In the genomic region with DNA sequence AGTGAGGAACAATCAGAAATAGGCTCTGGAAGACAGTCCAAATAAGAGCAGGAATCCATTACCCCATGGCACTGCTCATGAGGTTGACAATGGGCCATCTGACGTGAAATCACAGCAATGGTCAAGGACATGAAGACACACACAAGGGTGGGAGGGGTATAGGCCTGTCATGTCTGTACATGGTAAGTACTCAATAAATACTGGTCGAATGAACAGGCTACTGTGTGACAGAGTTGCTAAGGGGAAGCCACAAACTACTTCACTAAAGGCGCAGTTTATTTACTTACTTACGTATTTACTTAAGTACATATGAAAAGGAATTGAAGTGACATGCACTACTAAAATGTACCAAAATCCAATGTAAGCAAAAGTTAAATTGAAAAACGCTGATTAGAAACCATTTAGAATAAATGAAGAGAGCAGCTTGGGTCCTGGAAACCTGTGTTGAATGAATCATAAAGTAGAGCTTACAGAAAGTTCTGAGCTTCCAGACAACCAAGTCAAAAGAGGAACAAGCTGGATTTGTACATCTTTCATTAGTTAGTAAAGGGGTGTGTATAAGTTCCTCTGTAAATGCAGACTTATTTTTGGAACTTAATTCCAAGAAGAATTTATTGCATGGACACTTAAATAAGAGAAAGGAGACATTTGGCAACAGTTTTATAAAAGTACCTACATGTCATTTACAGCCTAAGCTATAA, we compare ENCODE assay signal across 19 cellular contexts.
"Had no signal": no experiment of that assay in that cellular context is flagged by ENCODE, and none has a peak within 500 bp of the region (broad histone marks: within the 10 kb centered on the region; RNA-seq: fewer than 3 reads in every experiment).

No MANE protein-coding gene starts in this region.

- ATAC-seq: activated CD8-positive, alpha-beta memory T cell treated with anti-CD3 and anti-CD28 coated beads, Interleukin-2, amount 10 ng/mL, durations not matched to agents 7 days and 5 days; activated CD8-positive, alpha-beta T cell treated with anti-CD3 and anti-CD28 coated beads for 36 hours; foreskin keratinocyte; left lobe of liver; natural killer cell treated with Interleukin-12 subunit alpha and Interleukin-12 subunit beta and Interleukin-15 and Interleukin-18, amount 100 ng/mL, for 72 hours; pancreas; psoas muscle; stimulated activated naive CD8-positive, alpha-beta T cell treated with anti-CD3 and anti-CD28 coated beads, Interleukin-15, amount 100 ng/mL, for 72 hours had no signal

- DNase-seq: activated CD4-positive, alpha-beta T cell treated with anti-CD3 and anti-CD28 coated beads, Interleukin-2, amount 10 ng/mL, durations not matched to agents 7 days and 5 days; activated CD8-positive, alpha-beta memory T cell treated with anti-CD3 and anti-CD28 coated beads, Interleukin-2, amount 10 ng/mL, durations not matched to agents 7 days and 5 days; activated CD8-positive, alpha-beta T cell treated with anti-CD3 and anti-CD28 coated beads for 36 hours; activated gamma-delta T cell; activated T-cell treated with anti-CD3 and anti-CD28 coated beads for 4 hours; adrenal gland; central memory CD4-positive, alpha-beta T cell; effector memory CD4-positive, alpha-beta T cell; foreskin keratinocyte; pancreas; psoas muscle; stimulated activated CD4-positive, alpha-beta T cell treated with anti-CD3 and anti-CD28 coated beads, Interleukin-1b, Interleukin-23, amount 100 ng/mL, for 48 hours; stimulated activated naive CD8-positive, alpha-beta T cell treated with anti-CD3 and anti-CD28 coated beads, Interleukin-15, amount 100 ng/mL, for 72 hours; tibial artery had no signal

- H3K9me3 Mint-ChIP-seq: activated CD4-positive, alpha-beta T cell treated with anti-CD3 and anti-CD28 coated beads, Interleukin-2, amount 10 ng/mL, durations not matched to agents 7 days and 5 days; activated CD8-positive, alpha-beta T cell treated with anti-CD3 and anti-CD28 coated beads for 36 hours; activated naive CD4-positive, alpha-beta T cell treated with anti-CD3 and anti-CD28 coated beads, Interleukin-2, amount 50 U/mL, for 24 hours; activated T-helper 1 cell treated with anti-CD3 and anti-CD28 coated beads, Interleukin-12 subunit alpha, Interleukin-12 subunit beta, Interleukin-2, Interleukin-4 antibody, amounts not matched to agents 30 ng/mL and 10 ng/mL and 1 ng/mL, durations not matched to agents 14 hours and 24 hours and 36 hours; natural killer cell treated with Interleukin-12 subunit alpha and Interleukin-12 subunit beta and Interleukin-15 and Interleukin-18, amount 100 ng/mL, for 72 hours; stimulated activated naive CD8-positive, alpha-beta T cell treated with anti-CD3 and anti-CD28 coated beads, Interleukin-15, amount 100 ng/mL, for 72 hours; T-helper 1 cell treated with Interleukin-12 subunit alpha and Interleukin-12 subunit beta and Interleukin-4 antibody, amounts not matched to agents 30 μg/mL and 1 μg/mL, for 36 hours had no signal

- H3K4me3 Mint-ChIP-seq: activated CD4-positive, alpha-beta T cell treated with anti-CD3 and anti-CD28 coated beads, Interleukin-2, amount 10 ng/mL, durations not matched to agents 7 days and 5 days; activated CD8-positive, alpha-beta memory T cell treated with anti-CD3 and anti-CD28 coated beads, Interleukin-2, amount 10 ng/mL, durations not matched to agents 7 days and 5 days; activated CD8-positive, alpha-beta T cell treated with anti-CD3 and anti-CD28 coated beads for 36 hours; activated naive CD4-positive, alpha-beta T cell treated with anti-CD3 and anti-CD28 coated beads, Interleukin-2, amount 50 U/mL, for 24 hours; activated T-helper 1 cell treated with anti-CD3 and anti-CD28 coated beads, Interleukin-12 subunit alpha, Interleukin-12 subunit beta, Interleukin-2, Interleukin-4 antibody, amounts not matched to agents 30 ng/mL and 10 ng/mL and 1 ng/mL, durations not matched to agents 14 hours and 24 hours and 36 hours; natural killer cell treated with Interleukin-12 subunit alpha and Interleukin-12 subunit beta and Interleukin-15 and Interleukin-18, amount 100 ng/mL, for 72 hours; stimulated activated naive CD8-positive, alpha-beta T cell treated with anti-CD3 and anti-CD28 coated beads, Interleukin-15, amount 100 ng/mL, for 72 hours; T-helper 1 cell treated with Interleukin-12 subunit alpha and Interleukin-12 subunit beta and Interleukin-4 antibody, amounts not matched to agents 30 μg/mL and 1 μg/mL, for 36 hours had no signal

- H3K27me3 Mint-ChIP-seq: activated CD4-positive, alpha-beta T cell treated with anti-CD3 and anti-CD28 coated beads, Interleukin-2, amount 10 ng/mL, durations not matched to agents 7 days and 5 days; activated CD8-positive, alpha-beta memory T cell treated with anti-CD3 and anti-CD28 coated beads, Interleukin-2, amount 10 ng/mL, durations not matched to agents 7 days and 5 days; activated CD8-positive, alpha-beta T cell treated with anti-CD3 and anti-CD28 coated beads for 36 hours; activated naive CD4-positive, alpha-beta T cell treated with anti-CD3 and anti-CD28 coated beads, Interleukin-2, amount 50 U/mL, for 24 hours; natural killer cell treated with Interleukin-12 subunit alpha and Interleukin-12 subunit beta and Interleukin-15 and Interleukin-18, amount 100 ng/mL, for 72 hours; stimulated activated naive CD8-positive, alpha-beta T cell treated with anti-CD3 and anti-CD28 coated beads, Interleukin-15, amount 100 ng/mL, for 72 hours had no signal

- H3K36me3 Mint-ChIP-seq: activated CD8-positive, alpha-beta memory T cell treated with anti-CD3 and anti-CD28 coated beads, Interleukin-2, amount 10 ng/mL, durations not matched to agents 7 days and 5 days; natural killer cell treated with Interleukin-12 subunit alpha and Interleukin-12 subunit beta and Interleukin-15 and Interleukin-18, amount 100 ng/mL, for 72 hours had no signal

- H3K4me1 Mint-ChIP-seq: activated naive CD4-positive, alpha-beta T cell treated with anti-CD3 and anti-CD28 coated beads, Interleukin-2, amount 50 U/mL, for 24 hours; stimulated activated naive CD8-positive, alpha-beta T cell treated with anti-CD3 and anti-CD28 coated beads, Interleukin-15, amount 100 ng/mL, for 72 hours had no signal

- H3K27ac Mint-ChIP-seq: activated CD4-positive, alpha-beta T cell treated with anti-CD3 and anti-CD28 coated beads, Interleukin-2, amount 10 ng/mL, durations not matched to agents 7 days and 5 days; activated CD8-positive, alpha-beta memory T cell treated with anti-CD3 and anti-CD28 coated beads, Interleukin-2, amount 10 ng/mL, durations not matched to agents 7 days and 5 days; activated CD8-positive, alpha-beta T cell treated with anti-CD3 and anti-CD28 coated beads for 36 hours; activated naive CD4-positive, alpha-beta T cell treated with anti-CD3 and anti-CD28 coated beads, Interleukin-2, amount 50 U/mL, for 24 hours; activated T-helper 1 cell treated with anti-CD3 and anti-CD28 coated beads, Interleukin-12 subunit alpha, Interleukin-12 subunit beta, Interleukin-2, Interleukin-4 antibody, amounts not matched to agents 30 ng/mL and 10 ng/mL and 1 ng/mL, durations not matched to agents 14 hours and 24 hours and 36 hours; natural killer cell treated with Interleukin-12 subunit alpha and Interleukin-12 subunit beta and Interleukin-15 and Interleukin-18, amount 100 ng/mL, for 72 hours; stimulated activated naive CD8-positive, alpha-beta T cell treated with anti-CD3 and anti-CD28 coated beads, Interleukin-15, amount 100 ng/mL, for 72 hours; T-helper 1 cell treated with Interleukin-12 subunit alpha and Interleukin-12 subunit beta and Interleukin-4 antibody, amounts not matched to agents 30 μg/mL and 1 μg/mL, for 36 hours had no signal
